1 cellular context compared by ENCODE assay signal in genomic region chr21:45287438-45288391, GRCh38.
TF ChIP-seq lines count a peak whose summit lies in the region.

A gene with protein sequence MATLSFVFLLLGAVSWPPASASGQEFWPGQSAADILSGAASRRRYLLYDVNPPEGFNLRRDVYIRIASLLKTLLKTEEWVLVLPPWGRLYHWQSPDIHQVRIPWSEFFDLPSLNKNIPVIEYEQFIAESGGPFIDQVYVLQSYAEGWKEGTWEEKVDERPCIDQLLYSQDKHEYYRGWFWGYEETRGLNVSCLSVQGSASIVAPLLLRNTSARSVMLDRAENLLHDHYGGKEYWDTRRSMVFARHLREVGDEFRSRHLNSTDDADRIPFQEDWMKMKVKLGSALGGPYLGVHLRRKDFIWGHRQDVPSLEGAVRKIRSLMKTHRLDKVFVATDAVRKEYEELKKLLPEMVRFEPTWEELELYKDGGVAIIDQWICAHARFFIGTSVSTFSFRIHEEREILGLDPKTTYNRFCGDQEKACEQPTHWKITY (minus strand): TSS chr21:45287895. CDS start chr21:45287871, 24 bp downstream.

TF ChIP-seq in IMR-90, 13 proteins besides CTCF, POLR2A, EP300 and RAD21 (continued from another document):
- TF ChIP-seq MAFK (IDR thresholded peaks at IDR 0.05; ENCODE audit: low read depth, low read length), result no peak
- TF ChIP-seq MAZ (IDR thresholded peaks at IDR 0.05; ENCODE audit: borderline replicate concordance, low read depth, low read length), result peak; percentile 84; the same call in 1 of the 2 replicates
- TF ChIP-seq MXI1 (IDR thresholded peaks at IDR 0.05; ENCODE audit: borderline replicate concordance, low read depth, low read length), result peak; percentile 82; the same call in 1 of the 2 replicates
- peak; percentile 36 for TF ChIP-seq CEBPB (IDR thresholded peaks at IDR 0.05; ENCODE audit: low read depth, low read length)
- 0 out of 2 replicates have a peak, but pooled peaks have one; percentile 1 for TF ChIP-seq ELK1 (IDR thresholded peaks at IDR 0.05; ENCODE audit: borderline replicate concordance, low read depth, low read length)
- TF ChIP-seq, protein P1, sequence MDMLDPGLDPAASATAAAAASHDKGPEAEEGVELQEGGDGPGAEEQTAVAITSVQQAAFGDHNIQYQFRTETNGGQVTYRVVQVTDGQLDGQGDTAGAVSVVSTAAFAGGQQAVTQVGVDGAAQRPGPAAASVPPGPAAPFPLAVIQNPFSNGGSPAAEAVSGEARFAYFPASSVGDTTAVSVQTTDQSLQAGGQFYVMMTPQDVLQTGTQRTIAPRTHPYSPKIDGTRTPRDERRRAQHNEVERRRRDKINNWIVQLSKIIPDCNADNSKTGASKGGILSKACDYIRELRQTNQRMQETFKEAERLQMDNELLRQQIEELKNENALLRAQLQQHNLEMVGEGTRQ (IDR thresholded peaks at IDR 0.05; ENCODE audit: low read depth, low read length), result no peak
- TF ChIP-seq SMC3 (IDR thresholded peaks at IDR 0.05; ENCODE audit: low read depth, low read length), result no peak
